9 cellular contexts compared by ENCODE assay signal in the genomic region with DNA sequence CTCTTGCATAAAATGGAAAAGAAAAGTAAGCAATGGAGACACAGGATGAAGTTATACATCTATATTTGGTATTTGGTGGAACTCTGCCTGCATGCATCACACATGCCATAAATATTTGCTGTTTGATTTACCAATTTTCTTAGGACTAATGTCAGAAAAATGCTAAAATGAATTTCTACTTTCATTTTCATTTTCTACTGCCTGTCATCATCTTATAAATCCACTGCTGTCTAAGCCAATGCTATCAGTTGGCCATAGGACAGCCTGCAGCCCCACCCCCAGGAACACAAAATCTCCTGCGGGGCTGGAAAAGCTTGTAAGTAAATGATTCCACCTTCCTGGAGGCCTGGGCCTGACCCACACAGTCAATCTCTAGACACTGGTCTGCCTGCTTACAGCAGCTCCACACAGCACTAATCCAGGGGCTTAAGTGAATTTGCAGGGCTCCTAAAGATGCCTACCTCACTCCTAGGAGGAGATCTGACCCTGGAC.
A peak's percentile ranks its signal among the peaks of the same experiment; 100 is the strongest.
DNase-seq lines count a peak whose midpoint lies in the region; ATAC-seq and TF ChIP-seq lines count a peak whose summit lies in the region.
"Had no signal": no experiment of that assay in that cellular context is flagged by ENCODE, and none has a peak within 500 bp of the region (broad histone marks: within the 10 kb centered on the region; RNA-seq: fewer than 3 reads in every experiment).

No MANE protein-coding gene starts in this region.

- no peaks in the 10 kb centered on the region for H3K9me3 Mint-ChIP-seq in activated CD4-positive, alpha-beta T cell treated with anti-CD3 and anti-CD28 coated beads for 36 hours (ENCODE audit: low read depth)
- H3K9me3 Mint-ChIP-seq in T-cell, result no peaks in the 10 kb centered on the region
- H3K9me3 Mint-ChIP-seq: neural crest cell had no signal

- peaks cover 0 to 26% (median 10%) of the 10 kb centered on the region in 12 donors for H3K4me1 ChIP-seq in heart left ventricle
- peaks cover 0 to 39% (median 22%) of the 10 kb centered on the region in 4 donors for H3K4me1 ChIP-seq in stomach

- H3K4me3 ChIP-seq in heart left ventricle, result peak overlapping the region in 3 of 12 donors; percentile 2 to 13 (median 8)
- no peak overlapping the region for H3K4me3 ChIP-seq in stomach

- POLR2A ChIA-PET in activated CD4-positive, alpha-beta T cell treated with anti-CD3 and anti-CD28 coated beads for 36 hours (lab: Charles Lee), result no interaction called here
- POLR2A ChIA-PET in T-cell (lab: Charles Lee), result no interaction called here

- H3K36me3 ChIP-seq in heart left ventricle, result no peaks in the 10 kb centered on the region
- no peaks in the 10 kb centered on the region for H3K36me3 ChIP-seq in stomach

- H3K27me3 ChIP-seq in heart left ventricle (no peaks in the 10 kb centered on the region), stomach (no peaks in the 10 kb centered on the region)

- CTCF ChIA-PET in activated CD4-positive, alpha-beta T cell treated with anti-CD3 and anti-CD28 coated beads for 36 hours (lab: Charles Lee), result interaction anchor here (0.7 kb wide), 1 partner anchor 956 kb away, joined by 3 read pairs; no protein-coding TSS in a partner anchor
- CTCF ChIA-PET in T-cell (lab: Charles Lee), result no interaction called here

- H3K27me3 Mint-ChIP-seq in activated CD4-positive, alpha-beta T cell treated with anti-CD3 and anti-CD28 coated beads for 36 hours, result no peaks in the 10 kb centered on the region
- H3K27me3 Mint-ChIP-seq in T-cell, result no peaks in the 10 kb centered on the region

- H3K9me3 ChIP-seq in heart left ventricle (no peaks in the 10 kb centered on the region), stomach (no peaks in the 10 kb centered on the region)

- peak; percentile 19 for DNase-seq in activated CD4-positive, alpha-beta T cell treated with anti-CD3 and anti-CD28 coated beads for 36 hours
- no peak for DNase-seq in activated CD4-positive, alpha-beta T cell treated with anti-CD3 and anti-CD28 coated beads for 4 hours
- no peak for DNase-seq in T-cell
- peak in 4 of 5 donors; percentile 18 to 48 (median 26) for DNase-seq in heart left ventricle
- peak; percentile 35 for DNase-seq in stomach
- no peak for DNase-seq in NAMALWA (ENCODE audit: low spot score)
- no peak for DNase-seq in D341Med (ENCODE audit: low spot score)
- DNase-seq in NCI-H2196 treated with DMSO at 0.1 percent for 48 hours (lab: John Stamatoyannopoulos, UW; ENCODE audit: unreplicated experiment), result no peak

- intact Hi-C loops in activated CD4-positive, alpha-beta T cell treated with anti-CD3 and anti-CD28 coated beads for 36 hours (cut with DNase I, micrococcal nuclease), result no loop called here
- intact Hi-C loops in heart left ventricle (cut with DNase I) (no loop called here), stomach (cut with DNase I; ENCODE audit: low total_unique reads) (no loop called here)

- H3K27ac ChIP-seq in heart left ventricle, result peak overlapping the region in 8 of 12 donors; percentile 0 to 54 (median 26)
- peak overlapping the region in 3 of 5 donors; percentile 25 to 43 (median 42) for H3K27ac ChIP-seq in stomach

- TF ChIP-seq POLR2A in heart left ventricle (IDR thresholded peaks at IDR 0.05) (no peak), stomach (IDR thresholded peaks at IDR 0.05) (no peak)

- peak; percentile 53 for ATAC-seq in activated CD4-positive, alpha-beta T cell treated with anti-CD3 and anti-CD28 coated beads for 36 hours
- ATAC-seq in T-cell (replicated peaks in 1 of 4) (no peak), heart left ventricle (peak in 3 of 4 donors; percentile 50 to 62 (median 51))

- WGBS in heart left ventricle, 4 donors, result 0 to 18% (median 6%) methylated on average over 1 of the region's 1 CpG
- 0 to 18% (median 6%) methylated on average over 1 of the region's 1 CpG for WGBS in stomach, 5 donors

- no peak for TF ChIP-seq EP300 in stomach (IDR thresholded peaks at IDR 0.05)

- peaks cover 10% of the 10 kb centered on the region for H3K4me1 Mint-ChIP-seq in activated CD4-positive, alpha-beta T cell treated with anti-CD3 and anti-CD28 coated beads for 36 hours
- peaks cover 9 to 10% (median 10%) of the 10 kb centered on the region in 3 donors for H3K4me1 Mint-ChIP-seq in T-cell

- H3K27ac Mint-ChIP-seq in activated CD4-positive, alpha-beta T cell treated with anti-CD3 and anti-CD28 coated beads for 36 hours, result no peak overlapping the region
- H3K27ac Mint-ChIP-seq in T-cell, result no peak overlapping the region

- H3K4me3 Mint-ChIP-seq in activated CD4-positive, alpha-beta T cell treated with anti-CD3 and anti-CD28 coated beads for 36 hours, result no peak overlapping the region
- H3K4me3 Mint-ChIP-seq in T-cell, result peak overlapping the region in 2 of 3 donors; percentile 29 to 42
- H3K4me3 Mint-ChIP-seq: neural crest cell had no signal

- H3K36me3 Mint-ChIP-seq in activated CD4-positive, alpha-beta T cell treated with anti-CD3 and anti-CD28 coated beads for 36 hours (ENCODE audit: low read depth), result no peaks in the 10 kb centered on the region
- no peaks in the 10 kb centered on the region for H3K36me3 Mint-ChIP-seq in T-cell

- TF ChIP-seq CTCF in heart left ventricle (IDR thresholded peaks at IDR 0.05), result no peak
- no peak for TF ChIP-seq CTCF in stomach (IDR thresholded peaks at IDR 0.05)

Comparison
In these comparisons a context has a peak if more than half of its experiments do, and no peak if none do; other contexts are left out.
1. DNase-seq: peak in activated CD4-positive, alpha-beta T cell treated with anti-CD3 and anti-CD28 coated beads for 36 hours (single experiment), heart left ventricle (4 of 5) and stomach (single experiment); none in activated CD4-positive, alpha-beta T cell treated with anti-CD3 and anti-CD28 coated beads for 4 hours (0 of 2), T-cell (0 of 34), NAMALWA (single experiment), D341Med (single experiment) and NCI-H2196 treated with DMSO at 0.1 percent for 48 hours (single experiment).
2. ATAC-seq: peak in activated CD4-positive, alpha-beta T cell treated with anti-CD3 and anti-CD28 coated beads for 36 hours (single experiment) and heart left ventricle (3 of 4); none in T-cell (0 of 4).